ENCODE assay signal across 1 cellular context in the genomic region with DNA sequence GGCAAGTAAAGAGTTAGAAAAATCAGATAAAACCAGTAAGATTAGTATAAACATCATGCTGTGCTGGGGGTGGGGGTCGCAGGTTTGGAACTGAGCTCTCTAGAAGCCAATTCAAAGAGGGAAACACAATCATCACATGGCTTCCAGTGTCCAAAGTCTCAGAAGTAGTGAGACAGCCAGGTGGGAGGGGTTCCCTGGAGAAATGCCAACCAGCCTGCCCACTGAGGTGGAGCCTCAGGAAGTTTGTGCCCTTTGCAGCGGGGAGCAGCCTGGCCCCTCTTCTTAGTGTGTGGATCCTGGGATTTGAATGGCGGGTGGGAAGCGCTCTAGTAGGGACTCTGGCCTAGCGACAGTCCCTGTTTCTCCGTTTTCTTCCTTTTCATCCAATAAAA.
A peak's percentile ranks its signal among the peaks of the same experiment; 100 is the strongest.
TF ChIP-seq lines count a peak whose summit lies in the region.

No MANE protein-coding gene starts in this region.

TF ChIP-seq in K562, 482 proteins besides CTCF, POLR2A, EP300 and RAD21:
- TF ChIP-seq XRCC3 (IDR thresholded peaks at IDR 0.05) (no peak), NFIC (IDR thresholded peaks at IDR 0.05) (peak; percentile 55)
